30 cellular contexts compared by ENCODE assay signal in the genomic region with DNA sequence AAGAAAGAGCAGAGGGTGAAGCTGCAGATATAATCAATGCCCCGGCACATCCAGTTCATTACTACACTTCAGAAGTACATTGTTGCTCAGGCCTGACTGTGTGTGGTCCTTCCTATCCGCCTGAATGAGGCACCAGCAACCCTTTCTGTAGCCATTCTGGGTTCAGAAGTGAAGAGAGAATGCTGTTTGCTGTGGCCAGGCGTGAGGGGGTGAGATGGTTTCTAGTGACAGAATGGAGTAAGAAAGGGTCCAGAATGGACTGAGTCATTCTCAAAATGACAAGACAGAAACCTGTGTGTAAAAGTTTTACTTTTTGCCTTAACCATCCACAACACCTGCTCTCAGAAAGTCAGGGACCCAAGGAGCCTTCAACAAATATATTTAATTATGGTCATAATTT.
A peak's percentile ranks its signal among the peaks of the same experiment; 100 is the strongest.
DNase-seq lines count a peak whose midpoint lies in the region; ATAC-seq and TF ChIP-seq lines count a peak whose summit lies in the region.
"Had no signal": no experiment of that assay in that cellular context is flagged by ENCODE, and none has a peak within 500 bp of the region (broad histone marks: within the 10 kb centered on the region; RNA-seq: fewer than 3 reads in every experiment).

No MANE protein-coding gene starts in this region.

- no peaks in the 10 kb centered on the region for H3F3A ChIP-seq in GM23338 (replicated peaks; ENCODE audit: low read depth)

- H3K4me1 Mint-ChIP-seq in GM23338: peaks cover 5% of the 10 kb centered on the region; the same call in 2 of the 3 replicates
- H3K4me1 Mint-ChIP-seq: activated B cell treated with CpG ODN at 0.5 μM for 24 hours; activated naive CD8-positive, alpha-beta T cell treated with anti-CD3 and anti-CD28 coated beads for 36 hours; B cell had no signal

- DNase-seq in GM23338 (ENCODE audit: low spot score) (peak; percentile 6), hypothalamus (lab: John Stamatoyannopoulos, UW) (no peak), hippocampal formation (lab: John Stamatoyannopoulos, UW) (no peak), UCSD-AML1 (lab: John Stamatoyannopoulos, UW; ENCODE audit: unreplicated experiment) (no peak)
- DNase-seq: activated B cell treated with CpG ODN at 0.5 μM for 24 hours; activated CD4-positive, alpha-beta memory T cell treated with anti-CD3 and anti-CD28 coated beads for 36 hours; activated naive CD8-positive, alpha-beta T cell treated with anti-CD3 and anti-CD28 coated beads for 36 hours; central memory CD4-positive, alpha-beta T cell; DMS53; left lung; mesendoderm; NCI-H1048; NCI-H1694 treated with DMSO at 0.1 percent for 48 hours; NCI-H2171; NCI-H510A treated with DMSO at 0.1 percent for 48 hours; psoas muscle; SHP77 treated with DMSO at 0.1 percent for 48 hours; stimulated activated CD8-positive, alpha-beta memory T cell treated with anti-CD3 and anti-CD28 coated beads, Interleukin-4, amount 100 ng/mL, for 48 hours; SW 1271; T1000; transverse colon had no signal

- no peaks in the 10 kb centered on the region for H3K27me3 ChIP-seq in GM23338 (ENCODE audit: insufficient read depth)
- H3K27me3 ChIP-seq: gastroesophageal sphincter, left lung, neutrophil, transverse colon had no signal

- no peak overlapping the region for H3K27ac ChIP-seq in GM23338 (ENCODE audit: low read depth)
- H3K27ac ChIP-seq: gastroesophageal sphincter, left lung, neutrophil, psoas muscle, transverse colon had no signal

- TF ChIP-seq CTCF in GM23338 (conservative IDR thresholded peaks at IDR 0.05; ENCODE audit: low read depth in 2 of 2): no peak

- H3K9me2 ChIP-seq in GM23338 (ENCODE audit: insufficient read depth): no peaks in the 10 kb centered on the region

- no peak overlapping the region for H3K27ac Mint-ChIP-seq in GM23338
- H3K27ac Mint-ChIP-seq: activated B cell treated with CpG ODN at 0.5 μM for 24 hours; activated CD4-positive, alpha-beta memory T cell treated with anti-CD3 and anti-CD28 coated beads for 36 hours; activated naive CD8-positive, alpha-beta T cell treated with anti-CD3 and anti-CD28 coated beads for 36 hours; B cell; dendritic cell treated with granulocyte-macrophage colony-stimulating factor and Interleukin-4, amounts not matched to agents 40 ng/mL and 50 ng/mL, for 4 days had no signal

- no peak overlapping the region for H2AFZ ChIP-seq in GM23338

- no peaks in the 10 kb centered on the region for H3K36me3 Mint-ChIP-seq in GM23338 (ENCODE audit: low read depth)
- H3K36me3 Mint-ChIP-seq: activated CD4-positive, alpha-beta memory T cell treated with anti-CD3 and anti-CD28 coated beads for 36 hours; activated naive CD8-positive, alpha-beta T cell treated with anti-CD3 and anti-CD28 coated beads for 36 hours had no signal

- H3K4me3 Mint-ChIP-seq in GM23338: no peak overlapping the region
- H3K4me3 Mint-ChIP-seq: activated B cell treated with CpG ODN at 0.5 μM for 24 hours; activated CD4-positive, alpha-beta memory T cell treated with anti-CD3 and anti-CD28 coated beads for 36 hours; activated naive CD8-positive, alpha-beta T cell treated with anti-CD3 and anti-CD28 coated beads for 36 hours; B cell; dendritic cell treated with granulocyte-macrophage colony-stimulating factor and Interleukin-4, amounts not matched to agents 40 ng/mL and 50 ng/mL, for 4 days had no signal

- H4K20me1 ChIP-seq in GM23338 (replicated peaks; ENCODE audit: insufficient read depth): no peaks in the 10 kb centered on the region

- no peaks in the 10 kb centered on the region for H3K27me3 Mint-ChIP-seq in GM23338 (ENCODE audit: insufficient read depth, low read depth, poor library complexity)
- H3K27me3 Mint-ChIP-seq: activated B cell treated with CpG ODN at 0.5 μM for 24 hours; activated CD4-positive, alpha-beta memory T cell treated with anti-CD3 and anti-CD28 coated beads for 36 hours; activated naive CD8-positive, alpha-beta T cell treated with anti-CD3 and anti-CD28 coated beads for 36 hours; B cell; dendritic cell treated with granulocyte-macrophage colony-stimulating factor and Interleukin-4, amounts not matched to agents 40 ng/mL and 50 ng/mL, for 4 days had no signal

- no peaks in the 10 kb centered on the region for H3K4me1 ChIP-seq in GM23338 (ENCODE audit: insufficient read depth)
- H3K4me1 ChIP-seq: gastroesophageal sphincter, left lung, psoas muscle, transverse colon had no signal

- no peak overlapping the region for H3K4me3 ChIP-seq in GM23338
- H3K4me3 ChIP-seq: gastroesophageal sphincter, left lung, psoas muscle, transverse colon had no signal

- no peaks in the 10 kb centered on the region for H3K9me3 Mint-ChIP-seq in GM23338
- H3K9me3 Mint-ChIP-seq: activated B cell treated with CpG ODN at 0.5 μM for 24 hours; activated naive CD8-positive, alpha-beta T cell treated with anti-CD3 and anti-CD28 coated beads for 36 hours had no signal

- H3K36me3 ChIP-seq in GM23338 (ENCODE audit: insufficient read depth): no peaks in the 10 kb centered on the region
- H3K36me3 ChIP-seq: gastroesophageal sphincter, left lung, neutrophil, transverse colon had no signal

- no peak overlapping the region for H3K4me2 ChIP-seq in GM23338

- peak; percentile 80 for ATAC-seq in GM18870 (IDR thresholded peaks at IDR 0.05; ENCODE audit: unreplicated experiment)
- no peak for ATAC-seq in GM23338
- ATAC-seq in HG03039 (IDR thresholded peaks at IDR 0.05; ENCODE audit: unreplicated experiment): peak; percentile 64
- peak; percentile 46 for ATAC-seq in HG03521 (IDR thresholded peaks at IDR 0.05; ENCODE audit: unreplicated experiment)
- ATAC-seq in GM18520 (IDR thresholded peaks at IDR 0.05; ENCODE audit: unreplicated experiment): no peak
- ATAC-seq: gastroesophageal sphincter, left lung, Panc1, psoas muscle had no signal

- no peaks in the 10 kb centered on the region for H3K79me2 ChIP-seq in GM23338 (replicated peaks; ENCODE audit: insufficient read depth)

TF ChIP-seq in GM23338, 12 proteins besides CTCF, POLR2A, EP300 and RAD21:
- TF ChIP-seq JUNB (IDR thresholded peaks at IDR 0.05; ENCODE audit: unreplicated experiment) (no peak), POLR2AphosphoS5 (IDR thresholded peaks at IDR 0.05; ENCODE audit: low read depth) (no peak)
- TF ChIP-seq, protein P1, sequence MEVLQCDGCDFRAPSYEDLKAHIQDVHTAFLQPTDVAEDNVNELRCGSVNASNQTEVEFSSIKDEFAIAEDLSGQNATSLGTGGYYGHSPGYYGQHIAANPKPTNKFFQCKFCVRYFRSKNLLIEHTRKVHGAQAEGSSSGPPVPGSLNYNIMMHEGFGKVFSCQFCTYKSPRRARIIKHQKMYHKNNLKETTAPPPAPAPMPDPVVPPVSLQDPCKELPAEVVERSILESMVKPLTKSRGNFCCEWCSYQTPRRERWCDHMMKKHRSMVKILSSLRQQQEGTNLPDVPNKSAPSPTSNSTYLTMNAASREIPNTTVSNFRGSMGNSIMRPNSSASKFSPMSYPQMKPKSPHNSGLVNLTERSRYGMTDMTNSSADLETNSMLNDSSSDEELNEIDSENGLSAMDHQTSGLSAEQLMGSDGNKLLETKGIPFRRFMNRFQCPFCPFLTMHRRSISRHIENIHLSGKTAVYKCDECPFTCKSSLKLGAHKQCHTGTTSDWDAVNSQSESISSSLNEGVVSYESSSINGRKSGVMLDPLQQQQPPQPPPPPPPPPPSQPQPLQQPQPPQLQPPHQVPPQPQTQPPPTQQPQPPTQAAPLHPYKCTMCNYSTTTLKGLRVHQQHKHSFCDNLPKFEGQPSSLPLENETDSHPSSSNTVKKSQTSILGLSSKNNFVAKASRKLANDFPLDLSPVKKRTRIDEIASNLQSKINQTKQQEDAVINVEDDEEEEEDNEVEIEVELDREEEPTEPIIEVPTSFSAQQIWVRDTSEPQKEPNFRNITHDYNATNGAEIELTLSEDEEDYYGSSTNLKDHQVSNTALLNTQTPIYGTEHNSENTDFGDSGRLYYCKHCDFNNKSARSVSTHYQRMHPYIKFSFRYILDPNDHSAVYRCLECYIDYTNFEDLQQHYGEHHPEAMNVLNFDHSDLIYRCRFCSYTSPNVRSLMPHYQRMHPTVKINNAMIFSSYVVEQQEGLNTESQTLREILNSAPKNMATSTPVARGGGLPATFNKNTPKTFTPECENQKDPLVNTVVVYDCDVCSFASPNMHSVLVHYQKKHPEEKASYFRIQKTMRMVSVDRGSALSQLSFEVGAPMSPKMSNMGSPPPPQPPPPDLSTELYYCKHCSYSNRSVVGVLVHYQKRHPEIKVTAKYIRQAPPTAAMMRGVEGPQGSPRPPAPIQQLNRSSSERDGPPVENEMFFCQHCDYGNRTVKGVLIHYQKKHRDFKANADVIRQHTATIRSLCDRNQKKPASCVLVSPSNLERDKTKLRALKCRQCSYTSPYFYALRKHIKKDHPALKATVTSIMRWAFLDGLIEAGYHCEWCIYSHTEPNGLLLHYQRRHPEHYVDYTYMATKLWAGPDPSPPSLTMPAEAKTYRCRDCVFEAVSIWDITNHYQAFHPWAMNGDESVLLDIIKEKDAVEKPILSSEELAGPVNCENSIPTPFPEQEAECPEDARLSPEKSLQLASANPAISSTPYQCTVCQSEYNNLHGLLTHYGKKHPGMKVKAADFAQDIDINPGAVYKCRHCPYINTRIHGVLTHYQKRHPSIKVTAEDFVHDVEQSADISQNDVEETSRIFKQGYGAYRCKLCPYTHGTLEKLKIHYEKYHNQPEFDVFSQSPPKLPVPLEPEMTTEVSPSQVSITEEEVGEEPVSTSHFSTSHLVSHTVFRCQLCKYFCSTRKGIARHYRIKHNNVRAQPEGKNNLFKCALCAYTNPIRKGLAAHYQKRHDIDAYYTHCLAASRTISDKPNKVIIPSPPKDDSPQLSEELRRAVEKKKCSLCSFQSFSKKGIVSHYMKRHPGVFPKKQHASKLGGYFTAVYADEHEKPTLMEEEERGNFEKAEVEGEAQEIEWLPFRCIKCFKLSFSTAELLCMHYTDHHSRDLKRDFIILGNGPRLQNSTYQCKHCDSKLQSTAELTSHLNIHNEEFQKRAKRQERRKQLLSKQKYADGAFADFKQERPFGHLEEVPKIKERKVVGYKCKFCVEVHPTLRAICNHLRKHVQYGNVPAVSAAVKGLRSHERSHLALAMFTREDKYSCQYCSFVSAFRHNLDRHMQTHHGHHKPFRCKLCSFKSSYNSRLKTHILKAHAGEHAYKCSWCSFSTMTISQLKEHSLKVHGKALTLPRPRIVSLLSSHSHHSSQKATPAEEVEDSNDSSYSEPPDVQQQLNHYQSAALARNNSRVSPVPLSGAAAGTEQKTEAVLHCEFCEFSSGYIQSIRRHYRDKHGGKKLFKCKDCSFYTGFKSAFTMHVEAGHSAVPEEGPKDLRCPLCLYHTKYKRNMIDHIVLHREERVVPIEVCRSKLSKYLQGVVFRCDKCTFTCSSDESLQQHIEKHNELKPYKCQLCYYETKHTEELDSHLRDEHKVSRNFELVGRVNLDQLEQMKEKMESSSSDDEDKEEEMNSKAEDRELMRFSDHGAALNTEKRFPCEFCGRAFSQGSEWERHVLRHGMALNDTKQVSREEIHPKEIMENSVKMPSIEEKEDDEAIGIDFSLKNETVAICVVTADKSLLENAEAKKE (CRISPR knock-in tag; IDR thresholded peaks at IDR 0.05): no peak

Comparison
In these comparisons a context has a peak if more than half of its experiments do, and no peak if none do; other contexts are left out.
1. ATAC-seq: peak in GM18870 (single experiment), HG03039 (single experiment) and HG03521 (single experiment); none in GM23338 (single experiment) and GM18520 (single experiment).